ENCODE assay signal across 8 cellular contexts in the genomic region with DNA sequence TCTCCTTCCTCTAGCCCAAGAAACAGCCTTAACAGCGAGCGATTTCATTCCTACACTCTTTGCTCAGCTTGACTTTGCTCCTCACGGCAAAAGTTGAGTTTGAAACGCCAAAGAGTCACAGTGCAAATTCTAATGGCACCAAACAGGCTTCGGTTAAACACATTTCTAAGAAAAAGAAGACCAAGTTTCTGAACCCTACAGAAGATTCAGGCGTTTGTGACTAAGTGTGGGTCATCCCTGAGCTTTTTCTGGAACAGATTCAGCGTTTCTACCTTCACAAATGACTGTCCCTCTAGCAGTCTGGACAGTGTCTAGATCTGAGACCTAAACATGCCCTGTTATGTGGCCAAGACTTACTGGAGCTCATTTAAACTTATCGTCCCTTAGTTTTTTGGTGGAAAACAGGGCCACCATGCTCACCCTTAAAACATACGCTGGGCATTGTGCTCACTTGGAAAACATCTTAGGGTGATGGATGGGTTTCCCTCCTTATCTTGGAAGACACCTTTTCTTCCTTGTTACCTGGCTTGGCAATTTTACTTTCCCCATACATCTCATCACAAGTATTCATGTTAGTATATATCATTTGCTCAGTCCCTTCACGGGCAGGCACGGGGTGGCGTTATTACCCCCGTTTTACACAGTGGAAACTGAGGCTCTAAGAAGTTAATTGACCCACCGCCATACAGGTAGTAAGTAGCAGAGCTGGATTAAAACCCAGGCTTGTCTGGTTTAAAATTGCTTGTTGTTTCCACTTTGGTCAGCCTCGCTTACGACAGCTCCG. TPM values are rescaled to one million over a fixed set of nuclear protein-coding genes. Genes with fewer than 3 reads are reported as not detected.
A peak's percentile ranks its signal among the peaks of the same experiment; 100 is the strongest.
DNase-seq lines count a peak whose midpoint lies in the region; TF ChIP-seq lines count a peak whose summit lies in the region.

No MANE protein-coding gene starts in this region.

- no peaks in the 10 kb centered on the region for H3K9me3 Mint-ChIP-seq in osteocyte (ENCODE audit: unreplicated experiment)

- peak overlapping the region; percentile 85 for H3K4me3 Mint-ChIP-seq in osteocyte (ENCODE audit: unreplicated experiment)

- intact Hi-C loops in esophagus squamous epithelium (cut with DNase I) = no loop called here

- TF ChIP-seq CTCF in GM06990 (IDR thresholded peaks at IDR 0.05; ENCODE audit: insufficient read depth, low read length, poor library complexity, severe bottlenecking) (no peak), esophagus squamous epithelium (IDR thresholded peaks at IDR 0.05) (no peak), osteocyte (IDR thresholded peaks at IDR 0.05) (no peak)

- H3K27me3 ChIP-seq in GM06990 (replicated peaks; ENCODE audit: control insufficient read depth, insufficient read depth, low read length) = no peaks in the 10 kb centered on the region
- peaks cover 0 to 4% (median 0%) of the 10 kb centered on the region in 4 donors for H3K27me3 ChIP-seq in esophagus squamous epithelium

- peaks cover 2 to 66% (median 30%) of the 10 kb centered on the region in 3 donors for H3K4me1 ChIP-seq in esophagus squamous epithelium

- H3K4me3 ChIP-seq in GM06990 (replicated peaks; ENCODE audit: low read depth, low read length) (peak overlapping the region; percentile 81), SK-N-MC (peak overlapping the region; percentile 94), esophagus squamous epithelium (peak overlapping the region; percentile 73 to 98 (median 86))

- peaks cover 25% of the 10 kb centered on the region for H3K36me3 Mint-ChIP-seq in osteocyte (ENCODE audit: unreplicated experiment)

- no peaks in the 10 kb centered on the region for H3K36me3 ChIP-seq in GM06990 (ENCODE audit: control insufficient read depth, insufficient read depth, low read length)
- no peaks in the 10 kb centered on the region for H3K36me3 ChIP-seq in SK-N-MC (ENCODE audit: insufficient read depth, low read length)
- no peaks in the 10 kb centered on the region for H3K36me3 ChIP-seq in esophagus squamous epithelium

- TF ChIP-seq POLR2A in esophagus squamous epithelium (IDR thresholded peaks at IDR 0.05) = no peak

- peak overlapping the region; percentile 86 for H3K9ac ChIP-seq in SK-N-MC (ENCODE audit: insufficient read length)

- H3K27me3 Mint-ChIP-seq in osteocyte (ENCODE audit: unreplicated experiment) = no peaks in the 10 kb centered on the region

- no peak overlapping the region for H3K27ac ChIP-seq in SK-N-MC
- H3K27ac ChIP-seq in esophagus squamous epithelium = peak overlapping the region; percentile 74 to 90 (median 82)

- H3K9me3 ChIP-seq in SK-N-MC (ENCODE audit: low read depth, low read length) (no peaks in the 10 kb centered on the region), esophagus squamous epithelium (no peaks in the 10 kb centered on the region)

- WGBS in esophagus squamous epithelium, 2 donors = 25 to 29% methylated on average over 14 to 15 of the region's 17 CpGs

- peak overlapping the region; percentile 94 for H3K27ac Mint-ChIP-seq in osteocyte (ENCODE audit: unreplicated experiment)

- DNase-seq in GM06990 (ENCODE audit: extremely low read depth, insufficient read length) (no peak), SK-N-MC (ENCODE audit: low read depth, low spot score) (no peak), esophagus squamous epithelium (lab: John Stamatoyannopoulos, UW) (no peak), osteocyte (ENCODE audit: extremely low spot score, unreplicated experiment) (no peak), NCI-H2029 treated with DMSO at 0.1 percent for 48 hours (lab: John Stamatoyannopoulos, UW) (no peak), NCI-H1930 (lab: John Stamatoyannopoulos, UW) (no peak), DMS79 treated with DMSO at 0.1 percent for 48 hours (lab: John Stamatoyannopoulos, UW) (no peak), GDM1 (lab: John Stamatoyannopoulos, UW) (no peak)

- H3K4me1 Mint-ChIP-seq in osteocyte (ENCODE audit: unreplicated experiment) = peaks cover 67% of the 10 kb centered on the region

RNA-seq across cellular contexts. Expression of a gene that starts 1.0 kb away (rescaled TPM):
- total RNA-seq in esophagus squamous epithelium (10 to 100 TPM; 18.5 to 28.8 (median 21.6) TPM), osteocyte (274 and 281 TPM in 2 replicates)
